1 cellular context compared by ENCODE assay signal in genomic region chr15:56824174-56824573, GRCh38.
TF ChIP-seq lines count a peak whose summit lies in the region.

No MANE protein-coding gene starts in this region.

TF ChIP-seq in HCT116, 20 proteins besides CTCF, POLR2A, EP300 and RAD21 (continued from another document):
- TF ChIP-seq ATF3 (IDR thresholded peaks at IDR 0.05) (no peak), SRF (IDR thresholded peaks at IDR 0.05; ENCODE audit: low read depth) (no peak), EZH2 (IDR thresholded peaks at IDR 0.05) (no peak), ZFX (IDR thresholded peaks at IDR 0.05) (no peak)
